11 cellular contexts compared by ENCODE assay signal in the genomic region with DNA sequence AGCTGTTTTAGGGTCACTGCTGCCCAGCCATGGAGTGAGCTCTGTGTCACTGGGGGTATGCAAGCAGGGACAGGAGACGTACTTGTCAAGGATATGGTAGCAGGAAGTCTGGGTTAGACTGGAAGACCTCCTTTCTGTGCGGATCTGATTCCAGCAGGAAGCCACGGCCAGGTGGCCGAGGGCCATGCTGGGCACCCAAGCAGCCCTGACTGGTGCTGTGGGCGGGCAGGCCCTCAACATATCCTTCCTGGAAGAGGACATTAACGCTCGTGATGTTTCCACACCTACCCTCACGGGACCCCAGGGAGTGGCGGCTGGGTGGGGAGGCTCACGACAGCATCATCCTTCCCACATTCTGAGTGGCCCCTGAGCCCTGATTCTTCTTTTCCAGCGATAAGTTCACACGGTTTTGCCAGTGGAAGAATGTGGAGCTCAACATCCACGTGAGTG.
DNase-seq lines count a peak whose midpoint lies in the region; ATAC-seq and TF ChIP-seq lines count a peak whose summit lies in the region.
"Had no signal": no experiment of that assay in that cellular context is flagged by ENCODE, and none has a peak within 500 bp of the region (broad histone marks: within the 10 kb centered on the region; RNA-seq: fewer than 3 reads in every experiment).

No MANE protein-coding gene starts in this region.

- peaks cover 8% of the 10 kb centered on the region for H3K9me3 Mint-ChIP-seq in dendritic cell treated with granulocyte-macrophage colony-stimulating factor and Interleukin-4, amounts not matched to agents 40 ng/mL and 50 ng/mL, for 4 days

- H3K36me3 ChIP-seq in BLaER1 (peaks cover 87% of the 10 kb centered on the region), neutrophil (peaks cover 66% of the 10 kb centered on the region)

- no peaks in the 10 kb centered on the region for H3K27me3 Mint-ChIP-seq in dendritic cell treated with granulocyte-macrophage colony-stimulating factor and Interleukin-4, amounts not matched to agents 40 ng/mL and 50 ng/mL, for 4 days

- no peak for ATAC-seq in HG02623 (IDR thresholded peaks at IDR 0.05; ENCODE audit: unreplicated experiment)

- DNase-seq in HL-60 (ENCODE audit: low read depth in 1 of 2, low spot score in 1 of 2), result no peak
- no peak for DNase-seq in NCI-H2196 (lab: John Stamatoyannopoulos, UW; ENCODE audit: unreplicated experiment)
- DNase-seq in GM20000 (ENCODE audit: low spot score), result no peak
- DNase-seq in HK-2 (ENCODE audit: unreplicated experiment), result no peak
- DNase-seq: kidney glomerular epithelial cell, NCI-H1105 treated with DMSO at 0.1 percent for 48 hours, NCI-H69 had no signal

- TF ChIP-seq CTCF in HL-60 (IDR thresholded peaks at IDR 0.05; ENCODE audit: insufficient read depth, low read length) (no peak), neutrophil (IDR thresholded peaks at IDR 0.05) (no peak), GM20000 (IDR thresholded peaks at IDR 0.05; ENCODE audit: extremely low read depth, missing control alignments) (no peak)

- H3K9ac ChIP-seq in BLaER1, result peak overlapping the region; percentile 100

- peak overlapping the region; percentile 98 for H3K27ac Mint-ChIP-seq in dendritic cell treated with granulocyte-macrophage colony-stimulating factor and Interleukin-4, amounts not matched to agents 40 ng/mL and 50 ng/mL, for 4 days

- peak overlapping the region; percentile 66 for H3K4me3 ChIP-seq in BLaER1
- no peak overlapping the region for H3K4me3 ChIP-seq in HL-60 (replicated peaks; ENCODE audit: insufficient read depth, low read length)
- peak overlapping the region; percentile 95 to 97 for H3K4me3 ChIP-seq in neutrophil (ENCODE audit: low read depth in 1 of 2, low read length in 1 of 2)

- H3K4me1 Mint-ChIP-seq in dendritic cell treated with granulocyte-macrophage colony-stimulating factor and Interleukin-4, amounts not matched to agents 40 ng/mL and 50 ng/mL, for 4 days (ENCODE audit: low read depth), result peaks cover 100% of the 10 kb centered on the region

- H4K20me1 ChIP-seq in BLaER1, result no peaks in the 10 kb centered on the region

- H3K27me3 ChIP-seq in BLaER1 (no peaks in the 10 kb centered on the region), HL-60 (ENCODE audit: insufficient read depth, poor library complexity, severe bottlenecking) (no peaks in the 10 kb centered on the region), neutrophil (no peaks in the 10 kb centered on the region)

- H3K4me1 ChIP-seq in BLaER1, result peaks cover 97% of the 10 kb centered on the region
- H3K4me1 ChIP-seq in neutrophil (ENCODE audit: control insufficient read depth in 1 of 2, insufficient read depth in 1 of 2, low read depth in 1 of 2, low read length in 1 of 2), result peaks cover 99% of the 10 kb centered on the region in 2 experiments

- H3K4me3 Mint-ChIP-seq in dendritic cell treated with granulocyte-macrophage colony-stimulating factor and Interleukin-4, amounts not matched to agents 40 ng/mL and 50 ng/mL, for 4 days, result no peak overlapping the region

- peaks cover 100% of the 10 kb centered on the region for H3K36me3 Mint-ChIP-seq in dendritic cell treated with granulocyte-macrophage colony-stimulating factor and Interleukin-4, amounts not matched to agents 40 ng/mL and 50 ng/mL, for 4 days (ENCODE audit: low read depth)

- H3K27ac ChIP-seq in BLaER1, result peak overlapping the region; percentile 100
- peak overlapping the region; percentile 100 for H3K27ac ChIP-seq in HL-60 (replicated peaks)
- H3K27ac ChIP-seq in neutrophil, result peak overlapping the region; percentile 99

- intact Hi-C loops in dendritic cell treated with granulocyte-macrophage colony-stimulating factor and Interleukin-4, amounts not matched to agents 40 ng/mL and 50 ng/mL, for 4 days (cut with micrococcal nuclease), result loop anchor here (10.0 kb wide), 1 partner anchor 224 kb away; the partner anchor contains the start of genes CDK2AP2 and PITPNM1

- H3K9me3 ChIP-seq in BLaER1 (no peaks in the 10 kb centered on the region), neutrophil (no peaks in the 10 kb centered on the region)

- H3K4me2 ChIP-seq in BLaER1, result peak overlapping the region; percentile 99
